1 cellular context compared by ENCODE assay signal in genomic region chr7:136685506-136685905, GRCh38.
TF ChIP-seq lines count a peak whose summit lies in the region.

No MANE protein-coding gene starts in this region.

TF ChIP-seq in SK-N-SH treated with all-trans-retinoic acid at 6 μM for 48 hours, 23 proteins besides CTCF, POLR2A, EP300 and RAD21 (continued from another document):
- no peak for TF ChIP-seq TSHZ2 (CRISPR knock-in tag; IDR thresholded peaks at IDR 0.05)
